In genomic region chr12:82406651-82407050, GRCh38 we compare ENCODE assay signal across 27 cellular contexts. TPM values are rescaled to one million over a fixed set of nuclear protein-coding genes. Genes with fewer than 3 reads are reported as not detected.
DNase-seq lines count a peak whose midpoint lies in the region; ATAC-seq, FAIRE-seq and TF ChIP-seq lines count a peak whose summit lies in the region.
"Had no signal": no experiment of that assay in that cellular context is flagged by ENCODE, and none has a peak within 500 bp of the region (broad histone marks: within the 10 kb centered on the region; RNA-seq: fewer than 3 reads in every experiment).

No MANE protein-coding gene starts in this region.

- no peak for FAIRE-seq in endothelial cell of umbilical vein (lab: Jason Lieb, UNC)
- FAIRE-seq: A549, GM12878, GM12892, GM18507, GM19239 had no signal

- no peak overlapping the region for H3K27ac Mint-ChIP-seq in natural killer cell
- H3K27ac Mint-ChIP-seq: CD4-positive, alpha-beta memory T cell; CD4-positive, CD25-positive, alpha-beta regulatory T cell had no signal

- dilution Hi-C loops in endothelial cell of umbilical vein (cut with MboI; ENCODE audit: extremely low pct_ligation_motif_present, low sequenced_read_pairs), result no loop called here

- H3K9me3 ChIP-seq in ascending aorta, result no peaks in the 10 kb centered on the region
- H3K9me3 ChIP-seq in endothelial cell of umbilical vein (replicated peaks; ENCODE audit: control insufficient read depth, insufficient read depth, low read length), result no peaks in the 10 kb centered on the region
- H3K9me3 ChIP-seq: A549, BE2C, BLaER1 had no signal

- no peaks in the 10 kb centered on the region for H3K27me3 ChIP-seq in ascending aorta
- no peaks in the 10 kb centered on the region for H3K27me3 ChIP-seq in endothelial cell of umbilical vein (ENCODE audit: control insufficient read depth in 2 of 2, insufficient read depth in 2 of 2, low read length in 2 of 2)
- H3K27me3 ChIP-seq: BE2C, BLaER1 had no signal

- no peaks in the 10 kb centered on the region for H3K4me1 Mint-ChIP-seq in natural killer cell
- H3K4me1 Mint-ChIP-seq: CD14-positive monocyte; CD8-positive, alpha-beta memory T cell had no signal

- POLR2A ChIA-PET in endothelial cell of umbilical vein (lab: Charles Lee), result no interaction called here

- no peaks in the 10 kb centered on the region for H3K27me3 Mint-ChIP-seq in natural killer cell (ENCODE audit: low read depth in 2 of 2)
- H3K27me3 Mint-ChIP-seq: CD4-positive, alpha-beta memory T cell; CD4-positive, CD25-positive, alpha-beta regulatory T cell; CD8-positive, alpha-beta memory T cell had no signal

- TF ChIP-seq CTCF in ascending aorta (IDR thresholded peaks at IDR 0.05) (no peak), endothelial cell of umbilical vein (IDR thresholded peaks at IDR 0.05; ENCODE audit: extremely low read depth in 1 of 2, insufficient read depth in 1 of 2, low read depth in 1 of 2, low read length in 2 of 2) (no peak), natural killer cell (IDR thresholded peaks at IDR 0.05) (no peak)

- H3K9me3 Mint-ChIP-seq in natural killer cell, result no peaks in the 10 kb centered on the region
- H3K9me3 Mint-ChIP-seq: CD14-positive monocyte; CD4-positive, alpha-beta memory T cell; CD4-positive, CD25-positive, alpha-beta regulatory T cell; CD8-positive, alpha-beta memory T cell had no signal

- H3K79me2 ChIP-seq in endothelial cell of umbilical vein (ENCODE audit: control insufficient read depth, insufficient read depth, low read length), result no peaks in the 10 kb centered on the region

- no TSS peak for BruUV-seq in endothelial cell of umbilical vein (replicated peaks; lab: Mats Ljungman, UMichigan)

- CTCF ChIA-PET in endothelial cell of umbilical vein (lab: Charles Lee), result no interaction called here

- no peaks in the 10 kb centered on the region for H3K9me1 ChIP-seq in endothelial cell of umbilical vein (replicated peaks; ENCODE audit: control insufficient read depth, extremely low read depth, insufficient read depth, low read length)

- H4K20me1 ChIP-seq in endothelial cell of umbilical vein (replicated peaks; ENCODE audit: control insufficient read depth, extremely low read depth, insufficient read depth, low read length), result no peaks in the 10 kb centered on the region
- H4K20me1 ChIP-seq: BLaER1 had no signal

- ATAC-seq in natural killer cell, result no peak
- ATAC-seq: A549, GM12878 had no signal

- H3K4me2 ChIP-seq in endothelial cell of umbilical vein (ENCODE audit: insufficient read depth, low read length), result peak overlapping the region; percentile 79
- H3K4me2 ChIP-seq: A549, BLaER1 had no signal

- no peak overlapping the region for H3K4me3 ChIP-seq in ascending aorta
- no peak overlapping the region for H3K4me3 ChIP-seq in endothelial cell of umbilical vein (replicated peaks in 1 of 3; ENCODE audit: insufficient read depth in 1 of 3, low read depth in 1 of 3, low read length in 3 of 3)
- H3K4me3 ChIP-seq: A549, BLaER1, GM12878 had no signal

- peak overlapping the region; percentile 60 to 67 for H3K27ac ChIP-seq in ascending aorta
- H3K27ac ChIP-seq in endothelial cell of umbilical vein (ENCODE audit: insufficient read depth, low read depth, low read length), result peak overlapping the region; percentile 62
- H3K27ac ChIP-seq: 22Rv1, A549, BLaER1 had no signal

- no peak for TF ChIP-seq POLR2A in endothelial cell of umbilical vein (IDR thresholded peaks at IDR 0.05; ENCODE audit: low read depth, low read length)

- H2AFZ ChIP-seq in endothelial cell of umbilical vein (ENCODE audit: low read depth, low read length), result peak overlapping the region; percentile 58

- no peaks in the 10 kb centered on the region for H3K36me3 ChIP-seq in ascending aorta
- no peaks in the 10 kb centered on the region for H3K36me3 ChIP-seq in endothelial cell of umbilical vein (ENCODE audit: control insufficient read depth in 2 of 2, extremely low read depth in 1 of 2, insufficient read depth in 2 of 2, low read length in 2 of 2)
- H3K36me3 ChIP-seq: BE2C, BLaER1 had no signal

- no peaks in the 10 kb centered on the region for H3K36me3 Mint-ChIP-seq in natural killer cell

- H3K4me3 Mint-ChIP-seq in natural killer cell, result no peak overlapping the region
- H3K4me3 Mint-ChIP-seq: CD14-positive monocyte; CD4-positive, alpha-beta memory T cell; CD4-positive, CD25-positive, alpha-beta regulatory T cell; CD8-positive, alpha-beta memory T cell had no signal

- intact Hi-C loops in ascending aorta (cut with DNase I) (no loop called here), endothelial cell of umbilical vein (cut with micrococcal nuclease) (loop anchor here (5.0 kb wide), 1 partner anchor 71 kb away; no protein-coding TSS in a partner anchor), natural killer cell (cut with micrococcal nuclease) (no loop called here)

- no peak overlapping the region for H3K9ac ChIP-seq in endothelial cell of umbilical vein (replicated peaks; ENCODE audit: extremely low read depth, insufficient read depth, low read length)
- H3K9ac ChIP-seq: BLaER1 had no signal

- no peaks in the 10 kb centered on the region for H3K4me1 ChIP-seq in ascending aorta
- peaks cover 28% of the 10 kb centered on the region for H3K4me1 ChIP-seq in endothelial cell of umbilical vein (ENCODE audit: control insufficient read depth, extremely low read depth, insufficient read depth, low read length)
- H3K4me1 ChIP-seq: A549, BE2C, BLaER1 had no signal

- DNase-seq in DMS53 treated with DMSO at 0.1 percent for 48 hours (lab: John Stamatoyannopoulos, UW; ENCODE audit: unreplicated experiment) (peak; percentile 21), DMS53 (lab: John Stamatoyannopoulos, UW) (no peak), ascending aorta (ENCODE audit: low spot score in 2 of 2) (no peak), endothelial cell of umbilical vein (ENCODE audit: low read depth, low spot score) (peak; percentile 55), natural killer cell (no peak), AG08396 (ENCODE audit: low spot score) (no peak)
- DNase-seq in activated CD4-positive, alpha-beta T cell treated with anti-CD3 and anti-CD28 coated beads, Interleukin-2, amount 50 U/mL, for 4 hours, result no peak
- DNase-seq: BE2C; C1 segment of cervical spinal cord; CD4-positive, alpha-beta memory T cell; CD4-positive, CD25-positive, alpha-beta regulatory T cell; CD8-positive, alpha-beta memory T cell; COR-L47; DMS 273 treated with DMSO at 0.1 percent for 48 hours; DMS153; DMS79; DND-41; EL; GDM1 had no signal

TF ChIP-seq in endothelial cell of umbilical vein, 7 proteins besides CTCF, POLR2A, EP300 and RAD21:
- TF ChIP-seq, protein P1, sequence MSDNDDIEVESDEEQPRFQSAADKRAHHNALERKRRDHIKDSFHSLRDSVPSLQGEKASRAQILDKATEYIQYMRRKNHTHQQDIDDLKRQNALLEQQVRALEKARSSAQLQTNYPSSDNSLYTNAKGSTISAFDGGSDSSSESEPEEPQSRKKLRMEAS (IDR thresholded peaks at IDR 0.05; ENCODE audit: insufficient read depth, insufficient read length), result no peak
- TF ChIP-seq FOS (IDR thresholded peaks at IDR 0.05; ENCODE audit: borderline replicate concordance, insufficient read depth, low read length) (no peak), MYC (IDR thresholded peaks at IDR 0.05; ENCODE audit: low read depth, low read length) (no peak), JUN (IDR thresholded peaks at IDR 0.05; ENCODE audit: borderline replicate concordance, insufficient read depth, insufficient read length, low read depth) (no peak), POLR2AphosphoS5 (IDR thresholded peaks at IDR 0.05; ENCODE audit: insufficient read depth, low read depth, low read length) (no peak), EZH2 (IDR thresholded peaks at IDR 0.05; ENCODE audit: borderline replicate concordance, low read depth, low read length, severe bottlenecking) (no peak), GATA2 (IDR thresholded peaks at IDR 0.05; ENCODE audit: insufficient read depth, insufficient read length, low read depth, low read length) (no peak)

RNA-seq across cellular contexts. Expression of gene METTL25, which starts 48.3 kb away (rescaled TPM):
- total RNA-seq in ascending aorta (2.2 TPM), endothelial cell of umbilical vein (8.5 and 10.4 TPM in 2 replicates), natural killer cell (10 to 100 TPM; 15.4 to 21.2 (median 17.8) TPM)
- 3.2 and 6.5 TPM in 2 replicates for polyA plus RNA-seq in endothelial cell of umbilical vein
- 7.6 and 7.7 TPM in 2 replicates for polyA plus RNA-seq in endothelial cell of umbilical vein (2011; cell fraction: cytosol; rRNA removed)
- polyA plus RNA-seq in endothelial cell of umbilical vein (2011; cell fraction: nucleus; rRNA removed), result 8.2 and 9.7 TPM in 2 replicates
- 8.4 and 13.7 TPM in 2 replicates for polyA plus RNA-seq in endothelial cell of umbilical vein (2012)
- 10.7 and 11.0 TPM in 2 replicates for polyA minus RNA-seq in endothelial cell of umbilical vein
- polyA minus RNA-seq in endothelial cell of umbilical vein (2011; cell fraction: cytosol; rRNA and poly(A)+ RNA removed), result 2.6 TPM
- polyA minus RNA-seq in endothelial cell of umbilical vein (2011; cell fraction: nucleus; rRNA and poly(A)+ RNA removed), result 26.4 and 32.4 TPM in 2 replicates

RNA-seq across cellular contexts. Expression of gene CCDC59, which starts 48.5 kb away (rescaled TPM):
- total RNA-seq in ascending aorta, result 14.4 TPM
- total RNA-seq in endothelial cell of umbilical vein, result 45.4 and 50.7 TPM in 2 replicates
- polyA plus RNA-seq in endothelial cell of umbilical vein, result 6.9 and 12.1 TPM in 2 replicates
- 23.5 and 24.1 TPM in 2 replicates for polyA plus RNA-seq in endothelial cell of umbilical vein (2011; cell fraction: cytosol; rRNA removed)
- polyA plus RNA-seq in endothelial cell of umbilical vein (2011; cell fraction: nucleus; rRNA removed), result 22.2 and 29.5 TPM in 2 replicates
- 53.1 and 58.4 TPM in 2 replicates for polyA plus RNA-seq in endothelial cell of umbilical vein (2012)
- polyA minus RNA-seq in endothelial cell of umbilical vein, result 3.0 and 6.3 TPM in 2 replicates
- polyA minus RNA-seq in endothelial cell of umbilical vein (2011; cell fraction: cytosol; rRNA and poly(A)+ RNA removed), result 15.4 TPM
- polyA minus RNA-seq in endothelial cell of umbilical vein (2011; cell fraction: nucleus; rRNA and poly(A)+ RNA removed), result 19.1 and 21.1 TPM in 2 replicates
- total RNA-seq in natural killer cell, result 100 to 1,000 TPM; 104 to 124 (median 105) TPM

Comparison
In these comparisons a context has a peak if more than half of its experiments do, and no peak if none do; other contexts are left out.
1. DNase-seq: peak in DMS53 treated with DMSO at 0.1 percent for 48 hours (single experiment) and endothelial cell of umbilical vein (single experiment); none in DMS53 (single experiment), ascending aorta (0 of 2), activated CD4-positive, alpha-beta T cell treated with anti-CD3 and anti-CD28 coated beads, Interleukin-2, amount 50 U/mL, for 4 hours (0 of 2), natural killer cell (single experiment) and AG08396 (single experiment).